Comparison of ENCODE assay signal across 8 cellular contexts in the genomic region with DNA sequence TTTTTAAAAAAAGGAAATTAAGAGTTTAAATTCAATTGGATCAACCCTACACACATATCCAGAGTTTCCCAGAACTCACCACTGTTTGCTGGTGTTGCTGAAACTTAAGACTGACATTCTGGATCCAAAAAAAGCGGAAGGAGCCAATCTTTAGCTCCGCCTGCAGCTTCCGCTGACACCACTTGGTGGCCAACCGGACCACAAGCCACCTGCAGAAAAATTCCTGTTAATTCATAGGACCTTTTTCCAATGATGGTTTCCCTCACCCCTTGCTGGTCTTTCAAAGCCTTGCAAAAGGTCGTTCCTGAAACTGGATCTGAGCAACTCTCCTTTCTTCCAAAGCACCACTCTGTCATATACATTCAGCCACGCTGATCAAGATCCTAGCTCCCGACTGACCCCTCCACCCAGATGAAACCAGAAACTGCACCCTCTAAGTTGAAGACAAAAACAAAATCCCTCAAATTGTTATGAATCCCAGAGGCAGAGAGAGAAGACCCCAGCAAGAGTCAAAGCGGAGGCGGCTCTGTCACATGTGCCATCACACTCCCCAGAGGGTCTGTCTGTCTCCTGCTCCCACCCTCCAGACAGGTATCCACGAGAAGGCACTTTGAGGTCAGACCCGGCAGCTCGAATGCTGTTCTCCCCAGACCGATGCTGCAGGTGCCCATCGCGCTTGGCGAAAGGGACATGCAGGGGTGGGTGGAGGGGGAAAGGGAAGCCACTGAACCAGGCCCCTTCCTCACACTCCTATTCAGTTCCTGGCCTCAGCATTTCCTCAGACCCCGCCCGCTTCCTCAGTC. TPM values are rescaled to one million over a fixed set of nuclear protein-coding genes. Genes with fewer than 3 reads are reported as not detected.
DNase-seq lines count a peak whose midpoint lies in the region; ATAC-seq and TF ChIP-seq lines count a peak whose summit lies in the region.

No MANE protein-coding gene starts in this region.

- H3K36me3 ChIP-seq in A673 (ENCODE audit: insufficient read depth, low read length, poor library complexity, severe bottlenecking), result peaks cover 51% of the 10 kb centered on the region
- H3K36me3 ChIP-seq in Panc1 (ENCODE audit: control insufficient read depth, insufficient read depth, low read length), result peaks cover 39% of the 10 kb centered on the region
- peaks cover 24 to 45% of the 10 kb centered on the region in 2 donors for H3K36me3 ChIP-seq in ascending aorta
- H3K36me3 ChIP-seq in rectal smooth muscle tissue (ENCODE audit: control insufficient read depth, insufficient read depth, low read length), result peaks cover 37% of the 10 kb centered on the region

- no peaks in the 10 kb centered on the region for H3K27me3 ChIP-seq in A673 (replicated peaks; ENCODE audit: insufficient read depth, low read depth, low read length, poor library complexity)
- H3K27me3 ChIP-seq in Panc1 (ENCODE audit: control insufficient read depth, insufficient read depth, low read length), result no peaks in the 10 kb centered on the region
- no peaks in the 10 kb centered on the region for H3K27me3 ChIP-seq in ascending aorta
- no peaks in the 10 kb centered on the region for H3K27me3 ChIP-seq in rectal smooth muscle tissue (ENCODE audit: control insufficient read depth, insufficient read depth, low read length)

- TF ChIP-seq CTCF in A673 (conservative IDR thresholded peaks at IDR 0.05; ENCODE audit: low read depth, low read length) (peak; percentile 39), Panc1 (IDR thresholded peaks at IDR 0.05) (peak; percentile 67), ascending aorta (IDR thresholded peaks at IDR 0.05) (peak; percentile 30 to 42 (median 35))

- in situ Hi-C loops in Panc1 (cut with HindIII; ENCODE audit: low pct_unique_long_range_greater_than_20kb, low sequenced_read_pairs), result no loop called here

- no peaks in the 10 kb centered on the region for H3K9me3 ChIP-seq in A673 (ENCODE audit: low read depth, low read length, poor library complexity, severe bottlenecking)
- no peaks in the 10 kb centered on the region for H3K9me3 ChIP-seq in Panc1 (ENCODE audit: control insufficient read depth, insufficient read depth, low read depth, low read length)
- no peaks in the 10 kb centered on the region for H3K9me3 ChIP-seq in ascending aorta

- intact Hi-C loops in A673 (cut with micrococcal nuclease; ENCODE audit: unreplicated experiment), result no loop called here
- intact Hi-C loops in Panc1 (cut with micrococcal nuclease; ENCODE audit: unreplicated experiment), result no loop called here
- intact Hi-C loops in ascending aorta (cut with DNase I), result loop anchor here (2.0 kb wide), 2 partner anchors 67 to 75 kb away; partner anchors contain the start of genes ALDOC and RPL23A
- intact Hi-C loops in left ventricle myocardium superior (cut with micrococcal nuclease), result no loop called here

- peak overlapping the region; percentile 19 for H3K9ac ChIP-seq in rectal smooth muscle tissue (ENCODE audit: low read length)

- DNase-seq in A673 (ENCODE audit: low spot score), result peak; percentile 67
- DNase-seq in HK-2 (ENCODE audit: unreplicated experiment), result peak; percentile 28
- no peak for DNase-seq in Panc1 (ENCODE audit: low read depth, low spot score)
- DNase-seq in ascending aorta (ENCODE audit: low spot score in 2 of 2), result peak in 1 of 2 donors; percentile 80
- peak; percentile 44 for DNase-seq in left ventricle myocardium superior

- CTCF ChIA-PET in A673 (lab: Charles Lee), result interaction anchor here (0.6 kb wide), 1 partner anchor 149 kb away, joined by 3 read pairs; no protein-coding TSS in a partner anchor
- CTCF ChIA-PET in Panc1 (lab: Charles Lee), result interaction anchor here (0.7 to 0.8 kb wide), 2 partner anchors 17 to 19 kb away, joined by 3 to 4 read pairs; partner anchors contain the start of gene SDF2

- BruUV-seq in A673 (replicated peaks; lab: Mats Ljungman, UMichigan) (TSS peak; percentile 35), Panc1 (replicated peaks; lab: Mats Ljungman, UMichigan) (no TSS peak)

- H3K27ac ChIP-seq in A673 (ENCODE audit: low read depth, low read length, poor library complexity, severe bottlenecking) (peak overlapping the region; percentile 93), Panc1 (ENCODE audit: low read length) (peak overlapping the region; percentile 92), ascending aorta (peak overlapping the region; percentile 93 to 94), rectal smooth muscle tissue (ENCODE audit: low read depth, low read length) (peak overlapping the region; percentile 89)

- POLR2A ChIA-PET in A673 (lab: Charles Lee; ENCODE audit: low non-redundant PET), result no interaction called here
- POLR2A ChIA-PET in Panc1 (lab: Charles Lee), result interaction anchor here (0.5 to 1.2 kb wide), 3 partner anchors 75 to 103 kb away, joined by 3 to 4 read pairs (median 3); partner anchors contain the start of gene RPL23A

- peaks cover 18% of the 10 kb centered on the region for H3K4me1 ChIP-seq in A673 (ENCODE audit: insufficient read depth, low read length, poor library complexity, severe bottlenecking)
- H3K4me1 ChIP-seq in Panc1 (ENCODE audit: control insufficient read depth, insufficient read depth, low read length), result peaks cover 28% of the 10 kb centered on the region
- peaks cover 5 to 27% of the 10 kb centered on the region in 2 donors for H3K4me1 ChIP-seq in ascending aorta
- peaks cover 12% of the 10 kb centered on the region for H3K4me1 ChIP-seq in rectal smooth muscle tissue (ENCODE audit: control insufficient read depth, insufficient read depth, low read length)

- ATAC-seq in Panc1, result peak; percentile 22; the same call in 1 of the 2 replicates
- peak; percentile 2 for ATAC-seq in left ventricle myocardium superior
- no peak for ATAC-seq in HG02884 (IDR thresholded peaks at IDR 0.05; ENCODE audit: unreplicated experiment)

- H3K4me3 ChIP-seq in A673 (ENCODE audit: low read depth, low read length, poor library complexity, severe bottlenecking), result peak overlapping the region; percentile 97
- peak overlapping the region; percentile 75 for H3K4me3 ChIP-seq in GM08714 (ENCODE audit: low read length)
- H3K4me3 ChIP-seq in Panc1 (ENCODE audit: low read depth in 2 of 2, low read length in 2 of 2), result peak overlapping the region; percentile 90 to 97
- H3K4me3 ChIP-seq in ascending aorta, result peak overlapping the region; percentile 91 to 95
- H3K4me3 ChIP-seq in rectal smooth muscle tissue (ENCODE audit: low read length), result peak overlapping the region; percentile 88

RNA-seq across cellular contexts. Expression of gene BLTP2, which starts 0.8 kb away (rescaled TPM):
- total RNA-seq in A673 (2021) (176 and 198 TPM in 2 replicates), Panc1 (2021; ENCODE audit: unreplicated experiment) (271 TPM), ascending aorta (104 TPM), left ventricle myocardium superior (73.8 TPM)
- 142 TPM for polyA plus RNA-seq in Panc1 (2012; ENCODE audit: insufficient read length)

RNA-seq across cellular contexts. Expression of gene SDF2, which starts 17.5 kb away (rescaled TPM):
- 41.1 and 41.6 TPM in 2 replicates for total RNA-seq in A673 (2021)
- total RNA-seq in Panc1 (2021; ENCODE audit: unreplicated experiment), result 72.1 TPM
- 85.6 TPM for polyA plus RNA-seq in Panc1 (2012; ENCODE audit: insufficient read length)
- 51.9 TPM for total RNA-seq in ascending aorta
- 30.7 TPM for total RNA-seq in left ventricle myocardium superior

RNA-seq across cellular contexts. Expression of gene SUPT6H, which starts 17.8 kb away (rescaled TPM):
- total RNA-seq in A673 (2021) (103 and 105 TPM in 2 replicates), Panc1 (2021; ENCODE audit: unreplicated experiment) (108 TPM), ascending aorta (43.7 TPM), left ventricle myocardium superior (46.0 TPM)
- 88.1 TPM for polyA plus RNA-seq in Panc1 (2012; ENCODE audit: insufficient read length)

RNA-seq across cellular contexts. Expression of gene RSKR, which starts 30.2 kb away (rescaled TPM):
- total RNA-seq in A673 (2021) (34.6 and 36.8 TPM in 2 replicates), Panc1 (2021; ENCODE audit: unreplicated experiment) (17.2 TPM), ascending aorta (0.32 TPM), left ventricle myocardium superior (4.0 TPM)
- polyA plus RNA-seq in Panc1 (2012; ENCODE audit: insufficient read length), result 5.8 TPM

RNA-seq across cellular contexts. Expression of gene SPAG5, which starts 45.4 kb away (rescaled TPM):
- total RNA-seq in A673 (2021) (213 and 219 TPM in 2 replicates), Panc1 (2021; ENCODE audit: unreplicated experiment) (152 TPM), ascending aorta (1.6 TPM), left ventricle myocardium superior (1.1 TPM)
- 61.1 TPM for polyA plus RNA-seq in Panc1 (2012; ENCODE audit: insufficient read length)
